In genomic region chr20:61746147-61746646, GRCh38 we compare ENCODE assay signal across 18 cellular contexts.
DNase-seq lines count a peak whose midpoint lies in the region; ATAC-seq and TF ChIP-seq lines count a peak whose summit lies in the region.
"Had no signal": no experiment of that assay in that cellular context is flagged by ENCODE, and none has a peak within 500 bp of the region (broad histone marks: within the 10 kb centered on the region; RNA-seq: fewer than 3 reads in every experiment).

No MANE protein-coding gene starts in this region.

- H3K27me3 Mint-ChIP-seq in MCF 10A (ENCODE audit: insufficient read depth, unreplicated experiment): no peaks in the 10 kb centered on the region
- peaks cover 8% of the 10 kb centered on the region for H3K27me3 Mint-ChIP-seq in chondrocyte (ENCODE audit: low read depth)
- H3K27me3 Mint-ChIP-seq in neural crest cell (ENCODE audit: low read depth): no peaks in the 10 kb centered on the region
- H3K27me3 Mint-ChIP-seq: CD4-positive, alpha-beta T cell had no signal

- H3K4me1 Mint-ChIP-seq in MCF 10A (ENCODE audit: insufficient read depth, unreplicated experiment) (peaks cover 7% of the 10 kb centered on the region), chondrocyte (ENCODE audit: low read depth) (peaks cover 34% of the 10 kb centered on the region), neural crest cell (peaks cover 4% of the 10 kb centered on the region)
- H3K4me1 Mint-ChIP-seq: H9 had no signal

- CTCF ChIA-PET in MCF 10A (lab: Yijun Ruan, JAX) (no interaction called here), mammary epithelial cell (lab: Charles Lee; ENCODE audit: low non-redundant PET) (no interaction called here)

- H3K4me1 ChIP-seq in mammary epithelial cell (ENCODE audit: insufficient read depth, low read length) (no peaks in the 10 kb centered on the region), aorta (ENCODE audit: control insufficient read depth in 1 of 2, insufficient read depth in 2 of 2, low read length in 2 of 2) (no peaks in the 10 kb centered on the region)
- H3K4me1 ChIP-seq: A549, Caco-2 had no signal

- H3K79me2 ChIP-seq in mammary epithelial cell (ENCODE audit: insufficient read depth, low read length): no peaks in the 10 kb centered on the region

- no peak overlapping the region for H3K4me3 ChIP-seq in mammary epithelial cell (replicated peaks in 1 of 3; ENCODE audit: insufficient read depth in 1 of 3, low read depth in 2 of 3, low read length in 3 of 3)
- H3K4me3 ChIP-seq in aorta (ENCODE audit: low read length in 2 of 2): no peak overlapping the region
- H3K4me3 ChIP-seq: A549 had no signal

- dilution Hi-C loops in mammary epithelial cell (cut with HindIII; ENCODE audit: low sequenced_read_pairs): loop anchor here (5.0 kb wide), 1 partner anchor 66 kb away; no protein-coding TSS in a partner anchor

- intact Hi-C loops in MCF 10A (cut with micrococcal nuclease) (no loop called here), mammary epithelial cell (cut with micrococcal nuclease) (no loop called here), aorta (cut with DNase I) (no loop called here)

- H3K27ac Mint-ChIP-seq in MCF 10A (ENCODE audit: low read depth, unreplicated experiment) (peak overlapping the region; percentile 47), chondrocyte (ENCODE audit: unreplicated experiment) (no peak overlapping the region), neural crest cell (ENCODE audit: unreplicated experiment) (peak overlapping the region; percentile 57)
- H3K27ac Mint-ChIP-seq: CD4-positive, alpha-beta T cell; H9 had no signal

- H2AFZ ChIP-seq in mammary epithelial cell (ENCODE audit: low read depth, low read length): no peak overlapping the region

- H3K4me2 ChIP-seq in mammary epithelial cell (ENCODE audit: insufficient read depth, low read depth, low read length): no peak overlapping the region
- H3K4me2 ChIP-seq: A549 had no signal

- no peak overlapping the region for H3K9ac ChIP-seq in mammary epithelial cell (ENCODE audit: insufficient read depth, low read length)

- TF ChIP-seq CTCF in MCF 10A (IDR thresholded peaks at IDR 0.05; ENCODE audit: unreplicated experiment): no peak
- TF ChIP-seq CTCF in mammary epithelial cell (conservative IDR thresholded peaks at IDR 0.05 in 1 of 2, IDR thresholded peaks at IDR 0.05 in 1 of 2; ENCODE audit: extremely low read depth in 1 of 2, insufficient read depth in 1 of 2, low read depth in 1 of 2, low read length in 2 of 2): no peak
- no peak for TF ChIP-seq CTCF in chondrocyte (IDR thresholded peaks at IDR 0.05)
- no peak for TF ChIP-seq CTCF in neural crest cell (conservative IDR thresholded peaks at IDR 0.05)

- H3K27ac ChIP-seq in mammary epithelial cell (ENCODE audit: insufficient read depth, low read depth, low read length) (no peak overlapping the region), aorta (ENCODE audit: low read depth in 1 of 2, low read length in 2 of 2) (no peak overlapping the region)
- H3K27ac ChIP-seq: 22Rv1, A549 had no signal

- no TSS peak for BruUV-seq in MCF 10A (replicated peaks; lab: Mats Ljungman, UMichigan)
- BruUV-seq in mammary epithelial cell (replicated peaks; lab: Mats Ljungman, UMichigan): no TSS peak

- in situ Hi-C loops in mammary epithelial cell (cut with MboI; ENCODE audit: low sequenced_read_pairs in 2 of 2): no loop called here

- no peaks in the 10 kb centered on the region for H3K9me3 ChIP-seq in mammary epithelial cell (replicated peaks; ENCODE audit: insufficient read depth, low read length)
- peaks cover 3% of the 10 kb centered on the region for H3K9me3 ChIP-seq in aorta (ENCODE audit: control insufficient read depth, low read length)
- H3K9me3 ChIP-seq: A549 had no signal

- 100% methylated on average over 8 of the region's 11 CpGs for WGBS in mammary epithelial cell (ENCODE audit: low coverage, missing lambda C conversion rate)
- 89 to 98% methylated on average over 11 of the region's 11 CpGs for WGBS in aorta, 2 donors

- H3K9me3 Mint-ChIP-seq in MCF 10A (ENCODE audit: unreplicated experiment) (peaks cover 5% of the 10 kb centered on the region), chondrocyte (ENCODE audit: low read depth) (peaks cover 13% of the 10 kb centered on the region), neural crest cell (peaks cover 6% of the 10 kb centered on the region)

- H3K4me3 Mint-ChIP-seq in MCF 10A (ENCODE audit: unreplicated experiment): no peak overlapping the region
- H3K4me3 Mint-ChIP-seq in chondrocyte (ENCODE audit: unreplicated experiment): no peak overlapping the region
- H3K4me3 Mint-ChIP-seq in neural crest cell: no peak overlapping the region
- H3K4me3 Mint-ChIP-seq: CD4-positive, alpha-beta T cell; H9 had no signal

- H3K36me3 Mint-ChIP-seq in MCF 10A (ENCODE audit: insufficient read depth, unreplicated experiment) (peaks cover 7% of the 10 kb centered on the region), chondrocyte (ENCODE audit: low read depth) (no peaks in the 10 kb centered on the region), neural crest cell (ENCODE audit: low read depth) (peaks cover 8% of the 10 kb centered on the region)

- no peak for DNase-seq in MCF 10A (ENCODE audit: unreplicated experiment)
- DNase-seq in mammary epithelial cell: no peak
- peak; percentile 37 for DNase-seq in chondrocyte (ENCODE audit: low spot score)
- DNase-seq in neural crest cell (ENCODE audit: low read depth, low spot score): no peak
- DNase-seq in aorta: peak; percentile 16 to 36
- DNase-seq in dedifferentiated amniotic fluid mesenchymal stem cell (ENCODE audit: extremely low spot score): no peak
- DNase-seq in AG20443 (ENCODE audit: low spot score): no peak
- DNase-seq: C1 segment of cervical spinal cord; Caco-2; CD4-positive, alpha-beta T cell; DMS153; DMS79; GDM1; GOT3; H9 had no signal

- H3K36me3 ChIP-seq in mammary epithelial cell (ENCODE audit: insufficient read depth, low read length): no peaks in the 10 kb centered on the region
- no peaks in the 10 kb centered on the region for H3K36me3 ChIP-seq in aorta (ENCODE audit: control insufficient read depth in 1 of 2, insufficient read depth in 2 of 2, low read length in 1 of 2)

- H3K27me3 ChIP-seq in mammary epithelial cell (ENCODE audit: insufficient read depth, low read length) (no peaks in the 10 kb centered on the region), aorta (ENCODE audit: control insufficient read depth in 1 of 2, insufficient read depth in 2 of 2, low read length in 1 of 2) (no peaks in the 10 kb centered on the region)

- POLR2A ChIA-PET in MCF 10A (lab: Yijun Ruan, JAX): no interaction called here

- no peaks in the 10 kb centered on the region for H4K20me1 ChIP-seq in mammary epithelial cell (ENCODE audit: insufficient read depth, low read length)

- no peak for ATAC-seq in aorta (ENCODE audit: low FRiP score)
- ATAC-seq in GM18517 (IDR thresholded peaks at IDR 0.05; ENCODE audit: unreplicated experiment): no peak
- ATAC-seq: A549 had no signal

Comparison
In these comparisons a context has a peak if more than half of its experiments do, and no peak if none do; other contexts are left out.
1. DNase-seq: peak in chondrocyte (single experiment) and aorta (2 of 2); none in MCF 10A (single experiment), mammary epithelial cell (single experiment), neural crest cell (single experiment), dedifferentiated amniotic fluid mesenchymal stem cell (single experiment) and AG20443 (single experiment).